15 cellular contexts compared by ENCODE assay signal in the genomic region with DNA sequence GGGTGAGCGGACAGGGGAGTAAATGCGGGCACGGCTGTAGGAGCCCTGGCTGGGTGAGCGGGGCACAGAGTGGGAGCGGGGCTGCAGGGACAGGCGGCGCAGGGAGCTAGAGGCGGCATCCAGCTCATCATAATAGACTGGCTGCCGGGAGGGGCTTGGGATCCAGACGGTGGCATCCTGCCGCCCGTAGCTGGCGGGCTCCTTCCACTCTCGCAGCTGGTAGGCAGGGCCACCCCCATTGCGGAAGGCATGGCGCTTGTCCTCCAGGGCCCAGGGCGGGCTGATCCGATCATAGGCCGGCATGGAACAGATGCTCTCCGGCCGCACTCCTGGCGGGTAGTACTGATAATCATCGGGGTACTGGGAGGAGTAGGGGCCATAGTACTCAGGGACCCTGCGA. TPM values are rescaled to one million over a fixed set of nuclear protein-coding genes. Genes with fewer than 3 reads are reported as not detected.
A peak's percentile ranks its signal among the peaks of the same experiment; 100 is the strongest.
DNase-seq lines count a peak whose midpoint lies in the region; ATAC-seq and TF ChIP-seq lines count a peak whose summit lies in the region.
"Had no signal": no experiment of that assay in that cellular context is flagged by ENCODE, and none has a peak within 500 bp of the region (broad histone marks: within the 10 kb centered on the region; RNA-seq: fewer than 3 reads in every experiment).

No MANE protein-coding gene starts in this region.

- TF ChIP-seq RAD21 in SK-N-SH (IDR thresholded peaks at IDR 0.05; ENCODE audit: low read length): no peak

- H3K4me3 Mint-ChIP-seq in nephron progenitor cell: no peak overlapping the region
- H3K4me3 Mint-ChIP-seq: CD8-positive, alpha-beta memory T cell had no signal

- no peaks in the 10 kb centered on the region for H3F3A ChIP-seq in SK-N-SH (replicated peaks; ENCODE audit: insufficient read depth)

- peak; percentile 80 for DNase-seq in SK-N-SH
- peak in 9 of 10 donors; percentile 40 to 92 (median 61) for DNase-seq in posterior cingulate gyrus
- DNase-seq in germinal center (ENCODE audit: low spot score): no peak
- no peak for DNase-seq in nephron progenitor cell
- DNase-seq: 8988T; AML-193; Caco-2; CD8-positive, alpha-beta memory T cell; DMS53; GF-D8 had no signal

- peak overlapping the region in 1 of 2 experiments; percentile 67; a peak in 1 of 4 replicates for H3K27ac ChIP-seq in SK-N-SH (ENCODE audit: low read depth in 2 of 2, low read length in 1 of 2)
- peak overlapping the region; percentile 40; the same call in 1 of the 2 replicates for H3K27ac ChIP-seq in VCaP
- H3K27ac ChIP-seq: BLaER1, HL-60 had no signal

- WGBS in SK-N-SH (ENCODE audit: low lambda C conversion rate): 91% methylated on average over 24 of the region's 24 CpGs

- TF ChIP-seq EP300 in SK-N-SH (IDR thresholded peaks at IDR 0.05; ENCODE audit: borderline replicate concordance in 1 of 2, low read depth in 1 of 2, low read length in 1 of 2): no peak

- no peak for TF ChIP-seq CTCF in SK-N-SH (IDR thresholded peaks at IDR 0.05)
- TF ChIP-seq CTCF in VCaP (conservative IDR thresholded peaks at IDR 0.05): no peak
- TF ChIP-seq CTCF in nephron progenitor cell (IDR thresholded peaks at IDR 0.05): no peak

- H3K9me3 ChIP-seq in SK-N-SH: no peaks in the 10 kb centered on the region
- H3K9me3 ChIP-seq: BLaER1, Caco-2 had no signal

- peaks cover 38% of the 10 kb centered on the region for H3K4me1 Mint-ChIP-seq in nephron progenitor cell
- H3K4me1 Mint-ChIP-seq: CD8-positive, alpha-beta memory T cell had no signal

- no peaks in the 10 kb centered on the region; the same call in 1 of the 2 replicates for H3K27me3 ChIP-seq in SK-N-SH (ENCODE audit: insufficient read depth)
- H3K27me3 ChIP-seq: BLaER1 had no signal

- peaks cover 21% of the 10 kb centered on the region for H3K27me3 Mint-ChIP-seq in nephron progenitor cell (ENCODE audit: low read depth, poor library complexity)

- H3K9ac ChIP-seq in SK-N-SH: no peak overlapping the region
- H3K9ac ChIP-seq: BLaER1 had no signal

- peaks cover 0 to 12% of the 10 kb centered on the region in 2 experiments for H3K36me3 ChIP-seq in SK-N-SH (replicated peaks in 1 of 2; ENCODE audit: control insufficient read depth in 1 of 2, insufficient read depth in 2 of 2, low read length in 1 of 2)
- H3K36me3 ChIP-seq: BLaER1 had no signal

- H3K4me2 ChIP-seq in SK-N-SH: no peak overlapping the region
- H3K4me2 ChIP-seq: BLaER1 had no signal

- H3K9me2 ChIP-seq in SK-N-SH: no peaks in the 10 kb centered on the region

- no peak overlapping the region for H2AFZ ChIP-seq in SK-N-SH (ENCODE audit: low read depth)

- H3K9me3 Mint-ChIP-seq in nephron progenitor cell: no peaks in the 10 kb centered on the region
- H3K9me3 Mint-ChIP-seq: CD8-positive, alpha-beta memory T cell had no signal

- CTCF ChIA-PET in SK-N-SH (lab: Yijun Ruan, JAX): interaction anchor here (0.7 to 15.9 kb wide), 27 partner anchors 9 to 141 kb away, joined by 3 to 338 read pairs (median 7); partner anchors contain the start of genes GOLT1A and PLEKHA6

- intact Hi-C loops in posterior cingulate gyrus (cut with DNase I): no loop called here

- no peaks in the 10 kb centered on the region for H4K20me1 ChIP-seq in SK-N-SH (ENCODE audit: insufficient read depth)
- H4K20me1 ChIP-seq: BLaER1 had no signal

- no peak overlapping the region for H3K4me3 ChIP-seq in SK-N-SH (ENCODE audit: low read depth in 2 of 2, low read length in 1 of 2)
- H3K4me3 ChIP-seq: BLaER1 had no signal

- ATAC-seq in SK-N-SH treated with all-trans-retinoic acid at 6 μM for 48 hours: no peak
- ATAC-seq in esophagus mucosa: peak; percentile 14

- POLR2A ChIA-PET in SK-N-SH (lab: Yijun Ruan, JAX): interaction anchor here (1.4 to 3.6 kb wide), 2 partner anchors 42 to 102 kb away, joined by 3 to 29 read pairs; partner anchors contain the start of gene PLEKHA6

- H3K79me2 ChIP-seq in SK-N-SH (ENCODE audit: insufficient read depth): no peaks in the 10 kb centered on the region

- peaks cover 12% of the 10 kb centered on the region for H3K36me3 Mint-ChIP-seq in nephron progenitor cell (ENCODE audit: low read depth)
- H3K36me3 Mint-ChIP-seq: CD8-positive, alpha-beta memory T cell had no signal

- peaks cover 0 to 25% of the 10 kb centered on the region in 2 experiments; a peak in 2 of 4 replicates for H3K4me1 ChIP-seq in SK-N-SH (ENCODE audit: control insufficient read depth in 1 of 2, insufficient read depth in 2 of 2, low read depth in 1 of 2, low read length in 1 of 2)

- no peak overlapping the region for H3K27ac Mint-ChIP-seq in nephron progenitor cell
- H3K27ac Mint-ChIP-seq: CD8-positive, alpha-beta memory T cell had no signal

TF ChIP-seq in SK-N-SH, 30 proteins besides CTCF, POLR2A, EP300 and RAD21:
- peak; percentile 63 for TF ChIP-seq GATA2 (CRISPR knock-in tag; IDR thresholded peaks at IDR 0.05)
- no peak for TF ChIP-seq REST (IDR thresholded peaks at IDR 0.05; ENCODE audit: low read depth, low read length)

TF ChIP-seq in SK-N-SH treated with all-trans-retinoic acid at 6 μM for 48 hours, 23 proteins besides CTCF, POLR2A, EP300 and RAD21:
- TF ChIP-seq ZNF70 (CRISPR knock-in tag; IDR thresholded peaks at IDR 0.05) (no peak), PPARA (CRISPR knock-in tag; IDR thresholded peaks at IDR 0.05; ENCODE audit: borderline replicate concordance) (no peak), TOX (CRISPR knock-in tag; IDR thresholded peaks at IDR 0.05; ENCODE audit: borderline replicate concordance) (no peak), ARNTL (CRISPR knock-in tag; IDR thresholded peaks at IDR 0.05; ENCODE audit: borderline replicate concordance, low read depth) (no peak), ESRRG (CRISPR knock-in tag; IDR thresholded peaks at IDR 0.05) (no peak), ZFP30 (CRISPR knock-in tag; IDR thresholded peaks at IDR 0.05) (no peak), GLIS3 (CRISPR knock-in tag; IDR thresholded peaks at IDR 0.05) (no peak), ZFP3 (CRISPR knock-in tag; IDR thresholded peaks at IDR 0.05) (no peak), CREB5 (CRISPR knock-in tag; IDR thresholded peaks at IDR 0.05; ENCODE audit: low read depth) (no peak), ZNF565 (CRISPR knock-in tag; conservative IDR thresholded peaks at IDR 0.05; ENCODE audit: low read depth) (no peak), OSR1 (CRISPR knock-in tag; IDR thresholded peaks at IDR 0.05) (no peak), SNAI2 (CRISPR knock-in tag; IDR thresholded peaks at IDR 0.05) (no peak)
- TF ChIP-seq, protein P1, sequence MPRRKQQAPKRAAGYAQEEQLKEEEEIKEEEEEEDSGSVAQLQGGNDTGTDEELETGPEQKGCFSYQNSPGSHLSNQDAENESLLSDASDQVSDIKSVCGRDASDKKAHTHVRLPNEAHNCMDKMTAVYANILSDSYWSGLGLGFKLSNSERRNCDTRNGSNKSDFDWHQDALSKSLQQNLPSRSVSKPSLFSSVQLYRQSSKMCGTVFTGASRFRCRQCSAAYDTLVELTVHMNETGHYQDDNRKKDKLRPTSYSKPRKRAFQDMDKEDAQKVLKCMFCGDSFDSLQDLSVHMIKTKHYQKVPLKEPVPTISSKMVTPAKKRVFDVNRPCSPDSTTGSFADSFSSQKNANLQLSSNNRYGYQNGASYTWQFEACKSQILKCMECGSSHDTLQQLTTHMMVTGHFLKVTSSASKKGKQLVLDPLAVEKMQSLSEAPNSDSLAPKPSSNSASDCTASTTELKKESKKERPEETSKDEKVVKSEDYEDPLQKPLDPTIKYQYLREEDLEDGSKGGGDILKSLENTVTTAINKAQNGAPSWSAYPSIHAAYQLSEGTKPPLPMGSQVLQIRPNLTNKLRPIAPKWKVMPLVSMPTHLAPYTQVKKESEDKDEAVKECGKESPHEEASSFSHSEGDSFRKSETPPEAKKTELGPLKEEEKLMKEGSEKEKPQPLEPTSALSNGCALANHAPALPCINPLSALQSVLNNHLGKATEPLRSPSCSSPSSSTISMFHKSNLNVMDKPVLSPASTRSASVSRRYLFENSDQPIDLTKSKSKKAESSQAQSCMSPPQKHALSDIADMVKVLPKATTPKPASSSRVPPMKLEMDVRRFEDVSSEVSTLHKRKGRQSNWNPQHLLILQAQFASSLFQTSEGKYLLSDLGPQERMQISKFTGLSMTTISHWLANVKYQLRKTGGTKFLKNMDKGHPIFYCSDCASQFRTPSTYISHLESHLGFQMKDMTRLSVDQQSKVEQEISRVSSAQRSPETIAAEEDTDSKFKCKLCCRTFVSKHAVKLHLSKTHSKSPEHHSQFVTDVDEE (CRISPR knock-in tag; IDR thresholded peaks at IDR 0.05): no peak

RNA-seq across cellular contexts. Expression of gene GOLT1A, which starts 43.7 kb away (rescaled TPM):
- polyA plus RNA-seq in SK-N-SH (2012; rRNA removed): not detected in 2 replicates
- 0.04 and 0.05 TPM in 2 replicates for polyA plus RNA-seq in SK-N-SH (2012; cell fraction: cytosol; rRNA removed)
- polyA plus RNA-seq in SK-N-SH (2012; cell fraction: nucleus; rRNA removed): not detected in 2 replicates
- not detected for total RNA-seq in esophagus mucosa
- total RNA-seq: CD8-positive, alpha-beta memory T cell had no signal
- polyA plus RNA-seq: CD8-positive, alpha-beta memory T cell had no signal

Comparison
In these comparisons a context has a peak if more than half of its experiments do, and no peak if none do; other contexts are left out.
1. DNase-seq: peak in SK-N-SH (single experiment) and posterior cingulate gyrus (9 of 10); none in germinal center (single experiment) and nephron progenitor cell (single experiment).